Comparison of ENCODE assay signal across 13 cellular contexts in the genomic region with DNA sequence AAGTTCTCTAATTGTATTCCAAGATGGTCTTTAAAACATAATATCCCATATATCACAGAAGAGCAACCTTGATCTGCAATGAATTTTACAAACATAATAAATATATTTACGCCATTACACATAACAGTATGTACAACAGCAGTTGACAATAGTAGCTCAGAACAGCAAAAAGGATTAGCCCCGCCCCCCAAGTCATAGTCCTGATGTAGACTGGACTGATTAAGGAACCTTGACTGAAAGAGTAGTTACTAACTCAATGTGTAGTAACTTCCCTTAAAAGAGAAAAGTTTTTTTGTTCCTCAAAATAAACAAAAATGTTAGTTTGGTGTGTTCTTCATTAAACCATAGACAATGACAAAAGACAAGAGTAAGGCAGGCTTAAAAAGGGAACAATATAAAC. TPM values are rescaled to one million over a fixed set of nuclear protein-coding genes. Genes with fewer than 3 reads are reported as not detected.
DNase-seq lines count a peak whose midpoint lies in the region; ATAC-seq, FAIRE-seq and TF ChIP-seq lines count a peak whose summit lies in the region.
"Had no signal": no experiment of that assay in that cellular context is flagged by ENCODE, and none has a peak within 500 bp of the region (broad histone marks: within the 10 kb centered on the region; RNA-seq: fewer than 3 reads in every experiment).

No MANE protein-coding gene starts in this region.

- CTCF ChIA-PET in HepG2 (lab: Yijun Ruan, JAX; ENCODE audit: low intra/inter-chr PET ratio, low total read pairs) = no interaction called here
- CTCF ChIA-PET in naive thymus-derived CD4-positive, alpha-beta T cell (lab: Charles Lee) = interaction anchor here (1.6 kb wide), 1 partner anchor 42 kb away, joined by 3 read pairs; no protein-coding TSS in a partner anchor

- TF ChIP-seq CTCF in right lobe of liver (IDR thresholded peaks at IDR 0.05) (no peak), HepG2 (CRISPR knock-in tag; IDR thresholded peaks at IDR 0.05) (no peak)

- H3K4me3 ChIP-seq in right lobe of liver = no peak overlapping the region
- H3K4me3 ChIP-seq in HepG2 (replicated peaks in 1 of 3; ENCODE audit: insufficient read depth in 1 of 3, low read depth in 2 of 3, low read length in 3 of 3) = no peak overlapping the region
- no peak overlapping the region for H3K4me3 ChIP-seq in naive thymus-derived CD4-positive, alpha-beta T cell (ENCODE audit: low read length)
- H3K4me3 ChIP-seq: HAP-1, skin epidermis had no signal

- H3K4me1 ChIP-seq in right lobe of liver (peaks cover 0 to 13% (median 2%) of the 10 kb centered on the region in 4 donors), HepG2 (ENCODE audit: insufficient read depth, low read length) (no peaks in the 10 kb centered on the region)
- H3K4me1 ChIP-seq in naive thymus-derived CD4-positive, alpha-beta T cell (ENCODE audit: control insufficient read depth in 2 of 2, insufficient read depth in 2 of 2, low read length in 2 of 2) = no peaks in the 10 kb centered on the region

- POLR2A ChIA-PET in HepG2 (lab: Yijun Ruan, JAX) = no interaction called here
- POLR2A ChIA-PET in naive thymus-derived CD4-positive, alpha-beta T cell (lab: Charles Lee) = no interaction called here

- no peaks in the 10 kb centered on the region for H4K20me1 ChIP-seq in HepG2 (ENCODE audit: insufficient read depth, low read length)

- in situ Hi-C loops in HepG2 (cut with HindIII; ENCODE audit: extremely low pct_ligation_motif_present, low pct_unique_long_range_greater_than_20kb) = no loop called here

- intact Hi-C loops in right lobe of liver (cut with DNase I) (no loop called here), HepG2 (cut with micrococcal nuclease; ENCODE audit: unreplicated experiment) (no loop called here)
- intact Hi-C loops in naive thymus-derived CD4-positive, alpha-beta T cell (cut with micrococcal nuclease) = no loop called here

- peaks cover 14% of the 10 kb centered on the region for H3K4me1 Mint-ChIP-seq in central memory CD8-positive, alpha-beta T cell
- peaks cover 0 to 33% (median 5%) of the 10 kb centered on the region in 7 donors for H3K4me1 Mint-ChIP-seq in naive thymus-derived CD4-positive, alpha-beta T cell

- H3K4me3 Mint-ChIP-seq in central memory CD8-positive, alpha-beta T cell = peak overlapping the region; percentile 47
- no peak overlapping the region for H3K4me3 Mint-ChIP-seq in naive thymus-derived CD4-positive, alpha-beta T cell
- H3K4me3 Mint-ChIP-seq: activated naive CD8-positive, alpha-beta T cell treated with anti-CD3 and anti-CD28 coated beads, Interleukin-2, amount 10 ng/mL, durations not matched to agents 7 days and 5 days had no signal

- H3K9ac ChIP-seq in HepG2 (ENCODE audit: insufficient read depth, low read depth, low read length) = no peak overlapping the region

- H3K36me3 Mint-ChIP-seq in central memory CD8-positive, alpha-beta T cell (ENCODE audit: insufficient read depth) = peaks cover 8% of the 10 kb centered on the region
- H3K36me3 Mint-ChIP-seq in naive thymus-derived CD4-positive, alpha-beta T cell = peaks cover 0 to 18% (median 8%) of the 10 kb centered on the region in 5 donors

- ATAC-seq in right lobe of liver (peak in 3 of 4 donors; percentile 46 to 66 (median 52)), HepG2 (no peak), HG02884 (IDR thresholded peaks at IDR 0.05; ENCODE audit: unreplicated experiment) (no peak), HG02678 (IDR thresholded peaks at IDR 0.05; ENCODE audit: unreplicated experiment) (no peak)
- no peak for ATAC-seq in central memory CD8-positive, alpha-beta T cell (replicated peaks; ENCODE audit: extremely low read depth, poor library complexity, severe bottlenecking)
- peak; percentile 82 for ATAC-seq in naive thymus-derived CD4-positive, alpha-beta T cell
- ATAC-seq: Panc1 had no signal

- H3K27ac Mint-ChIP-seq in central memory CD8-positive, alpha-beta T cell (ENCODE audit: low read depth) = peak overlapping the region; percentile 86
- H3K27ac Mint-ChIP-seq in naive thymus-derived CD4-positive, alpha-beta T cell = no peak overlapping the region
- H3K27ac Mint-ChIP-seq: activated naive CD8-positive, alpha-beta T cell treated with anti-CD3 and anti-CD28 coated beads, Interleukin-2, amount 10 ng/mL, durations not matched to agents 7 days and 5 days had no signal

- H3K27ac ChIP-seq in right lobe of liver (no peak overlapping the region), HepG2 (ENCODE audit: extremely low read length, insufficient read depth, low read length) (no peak overlapping the region)
- no peak overlapping the region for H3K27ac ChIP-seq in naive thymus-derived CD4-positive, alpha-beta T cell (ENCODE audit: low read depth, low read length)

- no TSS peak for BruUV-seq in HepG2 (replicated peaks; lab: Mats Ljungman, UMichigan)

- H3K27me3 Mint-ChIP-seq in central memory CD8-positive, alpha-beta T cell = no peaks in the 10 kb centered on the region
- no peaks in the 10 kb centered on the region for H3K27me3 Mint-ChIP-seq in naive thymus-derived CD4-positive, alpha-beta T cell
- H3K27me3 Mint-ChIP-seq: activated naive CD8-positive, alpha-beta T cell treated with anti-CD3 and anti-CD28 coated beads, Interleukin-2, amount 10 ng/mL, durations not matched to agents 7 days and 5 days had no signal

- H3K9me3 Mint-ChIP-seq in central memory CD8-positive, alpha-beta T cell = no peaks in the 10 kb centered on the region
- H3K9me3 Mint-ChIP-seq in naive thymus-derived CD4-positive, alpha-beta T cell = no peaks in the 10 kb centered on the region
- H3K9me3 Mint-ChIP-seq: activated naive CD8-positive, alpha-beta T cell treated with anti-CD3 and anti-CD28 coated beads, Interleukin-2, amount 10 ng/mL, durations not matched to agents 7 days and 5 days had no signal

- no peaks in the 10 kb centered on the region for H3K79me2 ChIP-seq in HepG2 (ENCODE audit: insufficient read depth, low read length)

- H2AFZ ChIP-seq in HepG2 (ENCODE audit: low read length) = no peak overlapping the region

- WGBS in right lobe of liver (ENCODE audit: insufficient coverage, low coverage, low lambda C conversion rate, missing lambda C conversion rate) = 82% methylated on average over 2 of the region's 2 CpGs
- 94% methylated on average over 2 of the region's 2 CpGs for WGBS in HepG2 (ENCODE audit: low lambda C conversion rate)

- no peak for TF ChIP-seq RAD21 in HepG2 (CRISPR knock-in tag; IDR thresholded peaks at IDR 0.05)

- H3K4me2 ChIP-seq in HepG2 (ENCODE audit: low read depth, low read length) = no peak overlapping the region

- H3K9me3 ChIP-seq in right lobe of liver (no peaks in the 10 kb centered on the region), HepG2 (ENCODE audit: low read length) (no peaks in the 10 kb centered on the region)
- H3K9me3 ChIP-seq in naive thymus-derived CD4-positive, alpha-beta T cell (ENCODE audit: control insufficient read depth in 2 of 3, low read length in 3 of 3) = no peaks in the 10 kb centered on the region
- H3K9me3 ChIP-seq: HAP-1 had no signal

- TF ChIP-seq EP300 in HepG2 (IDR thresholded peaks at IDR 0.05; ENCODE audit: low read depth in 2 of 2, low read length in 2 of 2) (no peak), HepG2 (CRISPR knock-in tag; IDR thresholded peaks at IDR 0.05; ENCODE audit: borderline replicate concordance) (no peak)

- TF ChIP-seq POLR2A in right lobe of liver (IDR thresholded peaks at IDR 0.05) (no peak), HepG2 (IDR thresholded peaks at IDR 0.05; ENCODE audit: insufficient read depth in 1 of 2, low read depth in 2 of 2, low read length in 2 of 2) (no peak)

- FAIRE-seq in HepG2 (lab: Jason Lieb, UNC) = no peak

- no peaks in the 10 kb centered on the region for H3K36me3 ChIP-seq in right lobe of liver
- H3K36me3 ChIP-seq in HepG2 (replicated peaks in 1 of 2; ENCODE audit: control insufficient read depth in 1 of 2, insufficient read depth in 2 of 2, low read length in 2 of 2) = peaks cover 3 to 4% of the 10 kb centered on the region in 2 experiments; a peak in 4 of 5 replicates
- peaks cover 0 to 4% (median 3%) of the 10 kb centered on the region in 3 experiments for H3K36me3 ChIP-seq in naive thymus-derived CD4-positive, alpha-beta T cell (ENCODE audit: control insufficient read depth in 2 of 3, insufficient read depth in 3 of 3, low read length in 3 of 3)

- H3K27me3 ChIP-seq in right lobe of liver (no peaks in the 10 kb centered on the region), HepG2 (ENCODE audit: control insufficient read depth in 1 of 2, insufficient read depth in 2 of 2, low read length in 2 of 2) (no peaks in the 10 kb centered on the region)
- H3K27me3 ChIP-seq in naive thymus-derived CD4-positive, alpha-beta T cell (ENCODE audit: control insufficient read depth in 2 of 2, insufficient read depth in 2 of 2, low read length in 2 of 2) = no peaks in the 10 kb centered on the region

- DNase-seq in right lobe of liver (peak in 1 of 3 donors; percentile 38), HepG2 (ENCODE audit: low spot score) (no peak), NCI-H146 treated with DMSO at 0.1 percent for 48 hours (lab: John Stamatoyannopoulos, UW; ENCODE audit: unreplicated experiment) (no peak), SHP77 (lab: John Stamatoyannopoulos, UW) (no peak)
- DNase-seq in central memory CD8-positive, alpha-beta T cell (ENCODE audit: low spot score in 2 of 2) = no peak
- DNase-seq in naive thymus-derived CD4-positive, alpha-beta T cell = no peak
- DNase-seq: activated naive CD8-positive, alpha-beta T cell treated with anti-CD3 and anti-CD28 coated beads, Interleukin-2, amount 10 ng/mL, durations not matched to agents 7 days and 5 days; DMS79 treated with DMSO at 0.1 percent for 48 hours had no signal

RNA-seq across cellular contexts. Expression of gene GTF2A1, which starts 44.5 kb away (rescaled TPM):
- total RNA-seq in right lobe of liver (10 to 100 TPM; 11.0 to 16.8 (median 12.9) TPM), HepG2 (2016; rRNA removed; fragmentation: Illumina TruSeq; extraction: Trizol) (17.5 and 30.1 TPM in 2 replicates)
- total RNA-seq in HepG2 (2016; cell fraction: cytosol; rRNA removed; fragmentation: Illumina TruSeq; extraction: Trizol; ENCODE audit: low read depth) = 2.8 and 4.5 TPM in 2 replicates
- 17.5 and 28.0 TPM in 2 replicates for total RNA-seq in HepG2 (2016; cell fraction: insoluble cytoplasmic fraction; rRNA removed; fragmentation: Illumina TruSeq; extraction: Trizol)
- total RNA-seq in HepG2 (2016; cell fraction: membrane; rRNA removed; fragmentation: Illumina TruSeq; extraction: Trizol) = 4.8 and 6.0 TPM in 2 replicates
- total RNA-seq in HepG2 (2016; cell fraction: nucleus; rRNA removed; fragmentation: Illumina TruSeq; extraction: Trizol) = 11.5 and 16.8 TPM in 2 replicates
- 14.9 and 18.5 TPM in 2 replicates for polyA plus RNA-seq in HepG2 (2011; rRNA removed)
- 8.4 and 8.7 TPM in 2 replicates for polyA plus RNA-seq in HepG2 (2011; cell fraction: cytosol; rRNA removed)
- polyA plus RNA-seq in HepG2 (2011; cell fraction: nucleus; rRNA removed) = 6.8 and 7.7 TPM in 2 replicates
- polyA plus RNA-seq in HepG2 (2012) = 6.4 and 11.0 TPM in 2 replicates
- 0.42 and 0.45 TPM in 2 replicates for polyA plus RNA-seq in HepG2 (2016; cell fraction: cytosol; fragmentation: Illumina TruSeq; extraction: Trizol; ENCODE audit: low read depth)
- polyA plus RNA-seq in HepG2 (2016; cell fraction: insoluble cytoplasmic fraction; fragmentation: Illumina TruSeq; extraction: Trizol; ENCODE audit: low read depth) = 18.4 and 18.8 TPM in 2 replicates
- polyA plus RNA-seq in HepG2 (2016; cell fraction: membrane; fragmentation: Illumina TruSeq; extraction: Trizol; ENCODE audit: low read depth) = 2.0 TPM in 2 replicates
- polyA plus RNA-seq in HepG2 (2016; cell fraction: nucleus; fragmentation: Illumina TruSeq; extraction: Trizol; ENCODE audit: insufficient read depth, low read depth) = 11.5 and 12.3 TPM in 2 replicates
- 38.1 and 59.7 TPM in 2 replicates for polyA minus RNA-seq in HepG2 (2011; rRNA and poly(A)+ RNA removed; ENCODE audit: low replicate concordance)
- 19.6 and 19.7 TPM in 2 replicates for polyA minus RNA-seq in HepG2 (2011; cell fraction: cytosol; rRNA and poly(A)+ RNA removed)
- 12.9 and 16.3 TPM in 2 replicates for polyA minus RNA-seq in HepG2 (2011; cell fraction: nucleus; rRNA and poly(A)+ RNA removed)
- 10 to 100 TPM; 21.5 to 39.2 (median 33.7) TPM for total RNA-seq in naive thymus-derived CD4-positive, alpha-beta T cell
- polyA plus RNA-seq in naive thymus-derived CD4-positive, alpha-beta T cell = 10 to 100 TPM in 1 of 2 donors, 1 to 10 TPM in 1; 8.4 to 12.3 TPM

Comparison
In these comparisons a context has a peak if more than half of its experiments do, and no peak if none do; other contexts are left out.
1. ATAC-seq: peak in right lobe of liver (3 of 4) and naive thymus-derived CD4-positive, alpha-beta T cell (single experiment); none in HepG2 (single experiment), central memory CD8-positive, alpha-beta T cell (single experiment), HG02884 (single experiment) and HG02678 (single experiment).